ENCODE assay signal across 8 cellular contexts in genomic region chr5:159017787-159018186, GRCh38.
A peak's percentile ranks its signal among the peaks of the same experiment; 100 is the strongest.
DNase-seq lines count a peak whose midpoint lies in the region; ATAC-seq, FAIRE-seq and TF ChIP-seq lines count a peak whose summit lies in the region.

No MANE protein-coding gene starts in this region.

- H3K9me3 Mint-ChIP-seq in endothelial cell (ENCODE audit: unreplicated experiment) = no peaks in the 10 kb centered on the region

- H3K9me3 ChIP-seq in MG63 (no peaks in the 10 kb centered on the region), pancreas (no peaks in the 10 kb centered on the region), trophoblast cell (ENCODE audit: insufficient read depth, low read depth, low read length) (peaks cover 2% of the 10 kb centered on the region)

- H2BK12ac ChIP-seq in trophoblast cell (ENCODE audit: low read length) = no peak overlapping the region

- no peaks in the 10 kb centered on the region for H3K79me1 ChIP-seq in trophoblast cell (ENCODE audit: low read length)

- H3K4me3 ChIP-seq in MG63 (no peak overlapping the region), pancreas (no peak overlapping the region), trophoblast cell (ENCODE audit: low read depth, low read length) (no peak overlapping the region)

- H2AK5ac ChIP-seq in trophoblast cell (ENCODE audit: low read length) = no peak overlapping the region

- no peaks in the 10 kb centered on the region for H3K79me2 ChIP-seq in trophoblast cell (ENCODE audit: control insufficient read depth, insufficient read depth, low read length, poor library complexity)

- no peak overlapping the region for H3K4ac ChIP-seq in trophoblast cell (ENCODE audit: low read depth, low read length)

- no peak overlapping the region for H3K4me3 Mint-ChIP-seq in endothelial cell (ENCODE audit: unreplicated experiment)

- intact Hi-C loops in pancreas (cut with DNase I) = no loop called here

- H3K4me2 ChIP-seq in trophoblast cell (ENCODE audit: low read length) = no peak overlapping the region

- no peak overlapping the region for H3K9ac ChIP-seq in trophoblast cell (ENCODE audit: low read length)

- H3K27me3 ChIP-seq in MG63 (no peaks in the 10 kb centered on the region), pancreas (no peaks in the 10 kb centered on the region), trophoblast cell (ENCODE audit: insufficient read depth, low read length) (no peaks in the 10 kb centered on the region)

- FAIRE-seq in pancreas (lab: Jason Lieb, UNC) = no peak

- H4K12ac ChIP-seq in trophoblast cell (ENCODE audit: low read depth, low read length) = no peak overlapping the region

- no peak overlapping the region for H3K23ac ChIP-seq in trophoblast cell (ENCODE audit: low read length)

- no peak overlapping the region for H2BK5ac ChIP-seq in trophoblast cell (ENCODE audit: low read depth, low read length, poor library complexity)

- DNase-seq in MG63 = peak; percentile 88
- DNase-seq in endothelial cell (ENCODE audit: low spot score) = no peak
- peak in 1 of 6 donors; percentile 20 for DNase-seq in pancreas
- DNase-seq in trophoblast cell = no peak
- no peak for DNase-seq in HT-29 (ENCODE audit: low spot score)
- no peak for DNase-seq in activated T-cell treated with anti-CD3 and anti-CD28 coated beads, Interleukin-2, amount 50 U/mL, for 48 hours

- H2BK120ac ChIP-seq in trophoblast cell (ENCODE audit: insufficient read depth, low read length, poor library complexity) = no peak overlapping the region

- H3K36me3 Mint-ChIP-seq in endothelial cell (ENCODE audit: low read depth, unreplicated experiment) = no peaks in the 10 kb centered on the region

- H2AFZ ChIP-seq in trophoblast cell (ENCODE audit: insufficient read depth, low read length, poor library complexity) = no peak overlapping the region

- no peak overlapping the region for H4K91ac ChIP-seq in trophoblast cell (ENCODE audit: low read depth, low read length)

- no peak for TF ChIP-seq CTCF in endothelial cell (IDR thresholded peaks at IDR 0.05; ENCODE audit: unreplicated experiment)
- TF ChIP-seq CTCF in pancreas (IDR thresholded peaks at IDR 0.05) = no peak

- 28 to 35% methylated on average over 4 of the region's 4 CpGs for WGBS in pancreas, 2 donors
- WGBS in trophoblast cell (ENCODE audit: extremely low coverage, insufficient coverage, insufficient read length) = no CpG with 5 or more reads among the region's 4 CpGs

- H3K27me3 Mint-ChIP-seq in endothelial cell (ENCODE audit: unreplicated experiment) = peaks cover 2% of the 10 kb centered on the region

- peaks cover 32% of the 10 kb centered on the region for H3K4me1 Mint-ChIP-seq in endothelial cell (ENCODE audit: unreplicated experiment)

- H3K4me1 ChIP-seq in pancreas (no peaks in the 10 kb centered on the region), trophoblast cell (ENCODE audit: control insufficient read depth in 1 of 2, insufficient read depth in 2 of 2, low read length in 2 of 2) (no peaks in the 10 kb centered on the region)

- H3K18ac ChIP-seq in trophoblast cell (ENCODE audit: low read length) = no peak overlapping the region

- no peak overlapping the region for H3K27ac ChIP-seq in pancreas
- H3K27ac ChIP-seq in trophoblast cell (ENCODE audit: low read depth, low read length) = no peak overlapping the region

- peak; percentile 78 for ATAC-seq in GM18868 (IDR thresholded peaks at IDR 0.05; ENCODE audit: unreplicated experiment)
- ATAC-seq in pancreas = peak in 3 of 4 donors; percentile 38 to 71 (median 68)
- no peak for ATAC-seq in HG03280 (IDR thresholded peaks at IDR 0.05; ENCODE audit: unreplicated experiment)

- H3K36me3 ChIP-seq in MG63 = no peaks in the 10 kb centered on the region
- no peaks in the 10 kb centered on the region for H3K36me3 ChIP-seq in pancreas
- H3K36me3 ChIP-seq in trophoblast cell (ENCODE audit: control insufficient read depth in 1 of 2, insufficient read depth in 2 of 2, low read length in 2 of 2) = no peaks in the 10 kb centered on the region

- peak overlapping the region; percentile 59 for H3K27ac Mint-ChIP-seq in endothelial cell (ENCODE audit: unreplicated experiment)

- no peak overlapping the region for H4K8ac ChIP-seq in trophoblast cell (ENCODE audit: low read depth, low read length)

- no peak overlapping the region for H3K14ac ChIP-seq in trophoblast cell (ENCODE audit: low read length)
